16 cellular contexts compared by ENCODE assay signal in the genomic region with DNA sequence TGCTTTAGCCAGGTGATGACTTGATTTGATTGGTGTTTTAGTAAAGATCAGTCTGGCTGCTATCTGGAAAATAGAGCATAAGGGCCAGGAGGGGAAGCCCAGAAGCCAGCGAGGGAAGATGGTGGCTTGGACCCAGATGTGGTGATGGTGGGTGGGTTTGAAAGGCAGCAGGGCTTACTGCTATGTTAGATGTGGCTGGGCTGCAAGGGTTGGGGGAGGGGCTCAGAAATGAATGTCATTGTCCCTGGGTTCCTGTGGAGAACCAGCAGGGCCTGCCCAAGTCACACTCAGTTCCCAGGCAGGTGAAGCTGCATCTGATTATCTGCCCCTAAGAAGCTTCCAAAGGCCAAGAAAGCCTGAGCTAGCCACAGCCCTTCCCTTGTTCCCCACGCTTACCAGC.
"Had no signal": no experiment of that assay in that cellular context is flagged by ENCODE, and none has a peak within 500 bp of the region (broad histone marks: within the 10 kb centered on the region; RNA-seq: fewer than 3 reads in every experiment).

No MANE protein-coding gene starts in this region.

- ATAC-seq: effector memory CD8-positive, alpha-beta T cell; foreskin keratinocyte; lower lobe of right lung; stimulated activated naive B cell treated with anti-CD40 and anti-IgM and Interleukin-4, amounts not matched to agents 10 μg/mL and 1 μg/mL and 100 μg/mL, for 72 hours; stimulated activated naive CD8-positive, alpha-beta T cell treated with anti-CD3 and anti-CD28 coated beads, Interleukin-15, amount 100 ng/mL, for 72 hours had no signal

- H3K27me3 Mint-ChIP-seq: stimulated activated naive CD8-positive, alpha-beta T cell treated with anti-CD3 and anti-CD28 coated beads, Interleukin-15, amount 100 ng/mL, for 72 hours had no signal

- DNase-seq: effector memory CD8-positive, alpha-beta T cell; erythroblast; foreskin keratinocyte; immature natural killer cell; left ventricle myocardium inferior; lower lobe of right lung; naive B cell; posterior cingulate gyrus; sigmoid colon; stimulated activated CD4-positive, alpha-beta T cell treated with anti-CD3 and anti-CD28 coated beads, Interleukin-4, amount 100 ng/mL, for 4 hours; stimulated activated naive B cell treated with anti-CD40 and anti-IgM and Interleukin-4, amounts not matched to agents 10 μg/mL and 1 μg/mL and 100 μg/mL, for 72 hours; stimulated activated naive CD8-positive, alpha-beta T cell treated with anti-CD3 and anti-CD28 coated beads, Interleukin-15, amount 100 ng/mL, for 72 hours; uterus had no signal

- H3K4me1 Mint-ChIP-seq: immature natural killer cell; memory B cell; naive B cell; stimulated activated naive B cell treated with anti-CD40 and anti-IgM and Interleukin-4, amounts not matched to agents 10 μg/mL and 1 μg/mL and 100 μg/mL, for 72 hours; stimulated activated naive CD8-positive, alpha-beta T cell treated with anti-CD3 and anti-CD28 coated beads, Interleukin-15, amount 100 ng/mL, for 72 hours had no signal

- H3K4me3 Mint-ChIP-seq: effector memory CD8-positive, alpha-beta T cell; immature natural killer cell; memory B cell; naive B cell; nephron; stimulated activated naive B cell treated with anti-CD40 and anti-IgM and Interleukin-4, amounts not matched to agents 10 μg/mL and 1 μg/mL and 100 μg/mL, for 72 hours; stimulated activated naive CD8-positive, alpha-beta T cell treated with anti-CD3 and anti-CD28 coated beads, Interleukin-15, amount 100 ng/mL, for 72 hours; type B pancreatic cell had no signal

- H3K36me3 Mint-ChIP-seq: type B pancreatic cell had no signal

- H3K27ac Mint-ChIP-seq: effector memory CD8-positive, alpha-beta T cell; immature natural killer cell; memory B cell; naive B cell; nephron; stimulated activated naive B cell treated with anti-CD40 and anti-IgM and Interleukin-4, amounts not matched to agents 10 μg/mL and 1 μg/mL and 100 μg/mL, for 72 hours; stimulated activated naive CD8-positive, alpha-beta T cell treated with anti-CD3 and anti-CD28 coated beads, Interleukin-15, amount 100 ng/mL, for 72 hours; type B pancreatic cell had no signal
